11 cellular contexts compared by ENCODE assay signal in genomic region chr11:6474806-6475500, GRCh38. TPM values are rescaled to one million over a fixed set of nuclear protein-coding genes. Genes with fewer than 3 reads are reported as not detected.
DNase-seq lines count a peak whose midpoint lies in the region; ATAC-seq and TF ChIP-seq lines count a peak whose summit lies in the region.
"Had no signal": no experiment of that assay in that cellular context is flagged by ENCODE, and none has a peak within 500 bp of the region (broad histone marks: within the 10 kb centered on the region; RNA-seq: fewer than 3 reads in every experiment).

No MANE protein-coding gene starts in this region.

- no peaks in the 10 kb centered on the region for H3K27me3 Mint-ChIP-seq in activated naive CD8-positive, alpha-beta T cell treated with anti-CD3 and anti-CD28 coated beads for 36 hours

- no peaks in the 10 kb centered on the region for H3K9me3 Mint-ChIP-seq in activated naive CD8-positive, alpha-beta T cell treated with anti-CD3 and anti-CD28 coated beads for 36 hours

- DNase-seq in cardiac muscle cell (ENCODE audit: low read depth in 1 of 2, low spot score in 1 of 2) (no peak), Right ventricle myocardium inferior (ENCODE audit: missing footprints) (no peak), left lung (no peak), transverse colon (no peak), NCI-H2227 (lab: John Stamatoyannopoulos, UW; ENCODE audit: unreplicated experiment) (no peak)
- no peak for DNase-seq in activated naive CD8-positive, alpha-beta T cell treated with anti-CD3 and anti-CD28 coated beads for 36 hours
- no peak for DNase-seq in activated CD8-positive, alpha-beta memory T cell treated with anti-CD3 and anti-CD28 coated beads, Interleukin-2, amount 50 U/mL, for 48 hours
- DNase-seq: activated T-cell treated with anti-CD3 and anti-CD28 coated beads, Interleukin-2, amount 50 U/mL, for 1 hour; islet precursor cell; NCI-H446 had no signal

- no peaks in the 10 kb centered on the region for H3K27me3 ChIP-seq in cardiac muscle cell
- H3K27me3 ChIP-seq in left lung: no peaks in the 10 kb centered on the region
- no peaks in the 10 kb centered on the region for H3K27me3 ChIP-seq in transverse colon

- H3K36me3 ChIP-seq in cardiac muscle cell: peaks cover 10% of the 10 kb centered on the region
- H3K36me3 ChIP-seq in left lung: peaks cover 0 to 30% of the 10 kb centered on the region in 2 donors
- peaks cover 0 to 9% (median 0%) of the 10 kb centered on the region in 4 donors for H3K36me3 ChIP-seq in transverse colon

- H3K9me3 ChIP-seq in cardiac muscle cell (ENCODE audit: low read depth) (no peaks in the 10 kb centered on the region), left lung (no peaks in the 10 kb centered on the region), transverse colon (no peaks in the 10 kb centered on the region)

- H3K4me3 ChIP-seq in cardiac muscle cell: no peak overlapping the region
- no peak overlapping the region for H3K4me3 ChIP-seq in left lung
- H3K4me3 ChIP-seq in transverse colon: peak overlapping the region in 1 of 4 donors; percentile 75

- intact Hi-C loops in Right ventricle myocardium inferior (cut with DNase I) (loop anchor here (5.0 to 10.0 kb wide), 2 partner anchors 158 to 240 kb away; partner anchors contain the start of genes CNGA4 and FHIP1B), left lung (cut with DNase I) (no loop called here), transverse colon (cut with DNase I; ENCODE audit: low total_unique reads) (no loop called here)

- peak overlapping the region; percentile 3 for H3K4me3 Mint-ChIP-seq in activated naive CD8-positive, alpha-beta T cell treated with anti-CD3 and anti-CD28 coated beads for 36 hours

- peaks cover 5% of the 10 kb centered on the region for H3K36me3 Mint-ChIP-seq in activated naive CD8-positive, alpha-beta T cell treated with anti-CD3 and anti-CD28 coated beads for 36 hours

- peak overlapping the region; percentile 88 for H3K27ac ChIP-seq in cardiac muscle cell
- H3K27ac ChIP-seq in left lung: peak overlapping the region; percentile 90 to 97
- H3K27ac ChIP-seq in transverse colon: peak overlapping the region; percentile 92 to 99 (median 97)

- WGBS in transverse colon (ENCODE audit: low coverage in 1 of 2), 2 donors: 66% methylated on average over 3 of the region's 3 CpGs; no CpG with 5 or more reads in 1 of the 2 donors

- no peak for TF ChIP-seq EP300 in transverse colon (IDR thresholded peaks at IDR 0.05; ENCODE audit: low read depth)

- no peak for TF ChIP-seq POLR2A in transverse colon (IDR thresholded peaks at IDR 0.05)

- in situ Hi-C loops in transverse colon (cut with MboI; ENCODE audit: low pct_ligation_motif_present in 1 of 4, low pct_unique_long_range_greater_than_20kb in 1 of 4, low sequenced_read_pairs in 3 of 4): loop anchor here in 1 of 4 donors (10.0 kb wide), 1 partner anchor 130 kb away; the partner anchor contains the start of genes ILK and RRP8

- no peak overlapping the region for H3K27ac Mint-ChIP-seq in activated naive CD8-positive, alpha-beta T cell treated with anti-CD3 and anti-CD28 coated beads for 36 hours

- H3K4me1 ChIP-seq in cardiac muscle cell (ENCODE audit: low read depth) (no peaks in the 10 kb centered on the region), left lung (peaks cover 13 to 36% of the 10 kb centered on the region in 2 donors), transverse colon (peaks cover 11 to 54% (median 38%) of the 10 kb centered on the region in 4 donors)

- TF ChIP-seq CTCF in cardiac muscle cell (IDR thresholded peaks at IDR 0.05; ENCODE audit: low read depth, low read length) (no peak), left lung (IDR thresholded peaks at IDR 0.05) (no peak), transverse colon (IDR thresholded peaks at IDR 0.05) (no peak)

- peaks cover 25% of the 10 kb centered on the region for H3K4me1 Mint-ChIP-seq in activated naive CD8-positive, alpha-beta T cell treated with anti-CD3 and anti-CD28 coated beads for 36 hours

- ATAC-seq in Right ventricle myocardium inferior (no peak), left lung (no peak), GM21576 (IDR thresholded peaks at IDR 0.05; ENCODE audit: unreplicated experiment) (no peak)

RNA-seq across cellular contexts. Expression of gene TRIM3, which starts 1.2 kb away (rescaled TPM):
- 25.3 and 27.5 TPM in 2 replicates for total RNA-seq in cardiac muscle cell
- 21.5 and 21.9 TPM in 2 replicates for polyA plus RNA-seq in cardiac muscle cell
- 12.5 TPM for total RNA-seq in Right ventricle myocardium inferior
- total RNA-seq in activated naive CD8-positive, alpha-beta T cell treated with anti-CD3 and anti-CD28 coated beads for 36 hours: 1 to 10 TPM; 3.4 to 3.6 TPM
- 10 to 100 TPM; 20.6 to 24.5 TPM for total RNA-seq in left lung
- total RNA-seq in transverse colon: 100 to 1,000 TPM in 1 of 4 donors, 10 to 100 TPM in 3; 49.1 to 205 (median 67.9) TPM

RNA-seq across cellular contexts. Expression of gene ARFIP2, which starts 6.2 kb away (rescaled TPM):
- 52.7 and 56.7 TPM in 2 replicates for total RNA-seq in cardiac muscle cell
- polyA plus RNA-seq in cardiac muscle cell: 60.1 and 68.9 TPM in 2 replicates
- total RNA-seq in Right ventricle myocardium inferior: 15.1 TPM
- 10 to 100 TPM; 44.2 to 47.1 TPM for total RNA-seq in activated naive CD8-positive, alpha-beta T cell treated with anti-CD3 and anti-CD28 coated beads for 36 hours
- 10 to 100 TPM; 41.3 to 51.0 TPM for total RNA-seq in left lung
- 100 to 1,000 TPM in 1 of 4 donors, 10 to 100 TPM in 3; 77.3 to 110 (median 87.2) TPM for total RNA-seq in transverse colon

RNA-seq across cellular contexts. Expression of gene TIMM10B, which starts 6.3 kb away (rescaled TPM):
- total RNA-seq in cardiac muscle cell (33.7 and 62.0 TPM in 2 replicates), Right ventricle myocardium inferior (14.1 TPM), left lung (10 to 100 TPM; 36.8 to 46.4 TPM), transverse colon (10 to 100 TPM; 19.1 to 40.2 (median 30.3) TPM)
- polyA plus RNA-seq in cardiac muscle cell: 39.0 and 46.2 TPM in 2 replicates
- total RNA-seq in activated naive CD8-positive, alpha-beta T cell treated with anti-CD3 and anti-CD28 coated beads for 36 hours: 10 to 100 TPM; 40.3 to 44.3 TPM

RNA-seq across cellular contexts. Expression of gene DNHD1, which starts 22.1 kb away (rescaled TPM):
- 9.2 and 24.5 TPM in 2 replicates for total RNA-seq in cardiac muscle cell
- polyA plus RNA-seq in cardiac muscle cell: 8.8 and 10.5 TPM in 2 replicates
- total RNA-seq in Right ventricle myocardium inferior: 3.9 TPM
- total RNA-seq in activated naive CD8-positive, alpha-beta T cell treated with anti-CD3 and anti-CD28 coated beads for 36 hours: 10 to 100 TPM; 11.6 to 11.7 TPM
- total RNA-seq in left lung: 10 to 100 TPM in 1 of 2 donors, 1 to 10 TPM in 1; 7.1 to 12.5 TPM
- 10 to 100 TPM; 19.3 to 57.5 (median 34.0) TPM for total RNA-seq in transverse colon

RNA-seq across cellular contexts. Expression of gene HPX, which starts 34.2 kb away (rescaled TPM):
- total RNA-seq in cardiac muscle cell (0.95 TPM in 1 of 2 replicates, not detected in the other), Right ventricle myocardium inferior (not detected), left lung (under 1 TPM; 0.86 to 0.90 TPM), transverse colon (1 to 10 TPM in 2 of 4 donors, not detected in 2; 1.8 to 4.6 TPM)
- 0.73 and 2.3 TPM in 2 replicates for polyA plus RNA-seq in cardiac muscle cell
- not detected for total RNA-seq in activated naive CD8-positive, alpha-beta T cell treated with anti-CD3 and anti-CD28 coated beads for 36 hours
